In genomic region chr19:19239675-19240074, GRCh38 we compare ENCODE assay signal across 1 cellular context.
TF ChIP-seq lines count a peak whose summit lies in the region.

No MANE protein-coding gene starts in this region.

TF ChIP-seq in HepG2, 621 proteins besides CTCF, POLR2A, EP300 and RAD21:
- TF ChIP-seq NBN (conservative IDR thresholded peaks at IDR 0.05) (0 out of 2 replicates have a peak, but pooled peaks have one; percentile 59), SMARCE1 (IDR thresholded peaks at IDR 0.05; ENCODE audit: borderline replicate concordance) (no peak)
